ENCODE assay signal across 22 cellular contexts in the genomic region with DNA sequence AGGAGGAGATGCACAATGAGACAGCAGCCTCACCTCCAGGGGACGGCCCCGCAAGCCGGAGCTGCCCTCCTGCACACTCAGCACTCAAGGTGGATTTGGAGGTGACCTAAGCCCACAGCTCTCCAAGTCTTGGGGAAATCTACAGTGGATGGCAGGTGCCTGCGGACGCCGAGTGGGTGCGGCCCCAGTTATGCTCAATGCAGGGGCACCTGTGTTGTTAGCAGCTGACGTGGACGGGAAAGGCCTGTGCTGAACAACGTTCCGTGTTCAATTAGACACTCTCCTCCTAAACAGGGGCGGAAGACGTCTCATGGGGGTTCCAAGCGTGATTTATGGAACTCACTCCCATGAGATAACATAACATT. TPM values are rescaled to one million over a fixed set of nuclear protein-coding genes. Genes with fewer than 3 reads are reported as not detected.
DNase-seq lines count a peak whose midpoint lies in the region; ATAC-seq and TF ChIP-seq lines count a peak whose summit lies in the region.
"Had no signal": no experiment of that assay in that cellular context is flagged by ENCODE, and none has a peak within 500 bp of the region (broad histone marks: within the 10 kb centered on the region; RNA-seq: fewer than 3 reads in every experiment).

No MANE protein-coding gene starts in this region.

- H3K4me3 ChIP-seq in Peyer's patch (no peak overlapping the region), osteoblast (ENCODE audit: insufficient read depth, low read length) (no peak overlapping the region), body of pancreas (no peak overlapping the region), sigmoid colon (no peak overlapping the region)
- H3K4me3 ChIP-seq: uterus had no signal

- H3K27me3 ChIP-seq in Peyer's patch (no peaks in the 10 kb centered on the region), osteoblast (ENCODE audit: insufficient read depth, low read length) (no peaks in the 10 kb centered on the region), body of pancreas (no peaks in the 10 kb centered on the region), sigmoid colon (no peaks in the 10 kb centered on the region)
- H3K27me3 ChIP-seq: brain microvascular endothelial cell, uterus had no signal

- intact Hi-C loops in body of pancreas (cut with DNase I) (no loop called here), sigmoid colon (cut with DNase I) (loop anchor here (10.0 kb wide), 1 partner anchor 183 kb away; no protein-coding TSS in a partner anchor)

- TF ChIP-seq CTCF in Peyer's patch (IDR thresholded peaks at IDR 0.05) (no peak), osteoblast (IDR thresholded peaks at IDR 0.05; ENCODE audit: extremely low read depth, low read depth, low read length) (no peak), body of pancreas (IDR thresholded peaks at IDR 0.05) (no peak), sigmoid colon (IDR thresholded peaks at IDR 0.05) (no peak)

- TF ChIP-seq POLR2A in Peyer's patch (IDR thresholded peaks at IDR 0.05) = no peak
- TF ChIP-seq POLR2A in body of pancreas (IDR thresholded peaks at IDR 0.05) = no peak
- no peak for TF ChIP-seq POLR2A in sigmoid colon (IDR thresholded peaks at IDR 0.05)

- H3K4me3 Mint-ChIP-seq in activated naive CD4-positive, alpha-beta T cell treated with anti-CD3 and anti-CD28 coated beads, Interleukin-2, amount 50 U/mL, for 24 hours = no peak overlapping the region
- H3K4me3 Mint-ChIP-seq in T-helper 17 cell = no peak overlapping the region
- H3K4me3 Mint-ChIP-seq: stimulated activated memory B cell treated with anti-CD40 and anti-IgM and Interleukin-4, amounts not matched to agents 10 μg/mL and 1 μg/mL and 100 μg/mL, for 72 hours; T-helper 1 cell treated with Interleukin-12 subunit alpha and Interleukin-12 subunit beta and Interleukin-4 antibody, amounts not matched to agents 30 μg/mL and 1 μg/mL, for 36 hours had no signal

- DNase-seq in activated naive CD4-positive, alpha-beta T cell treated with Interleukin-2 at 50 U/mL for 16 hours = no peak
- DNase-seq in Peyer's patch = peak in 2 of 3 donors; percentile 23 to 36
- peak; percentile 74 for DNase-seq in osteoblast (ENCODE audit: insufficient read length, low spot score, missing footprints)
- DNase-seq in body of pancreas = no peak
- DNase-seq in sigmoid colon = no peak
- no peak for DNase-seq in T-helper 17 cell
- DNase-seq: brain microvascular endothelial cell; Kasumi-1; MV-4-11; NCI-H1436 treated with DMSO at 0.1 percent for 48 hours; NCI-H2107; NCI-H446; NCI-H774; stimulated activated CD4-positive, alpha-beta T cell treated with anti-CD3 and anti-CD28 coated beads, Interleukin-4, amount 100 ng/mL, for 4 hours had no signal

- no peaks in the 10 kb centered on the region for H3K36me3 Mint-ChIP-seq in activated naive CD4-positive, alpha-beta T cell treated with anti-CD3 and anti-CD28 coated beads, Interleukin-2, amount 50 U/mL, for 24 hours
- H3K36me3 Mint-ChIP-seq in T-helper 17 cell (ENCODE audit: low read depth) = peaks cover 2% of the 10 kb centered on the region
- H3K36me3 Mint-ChIP-seq: stimulated activated memory B cell treated with anti-CD40 and anti-IgM and Interleukin-4, amounts not matched to agents 10 μg/mL and 1 μg/mL and 100 μg/mL, for 72 hours had no signal

- no peak overlapping the region for H3K4me2 ChIP-seq in osteoblast (ENCODE audit: insufficient read depth, low read length)

- no peak for TF ChIP-seq EP300 in sigmoid colon (IDR thresholded peaks at IDR 0.05)

- peaks cover 0 to 5% (median 0%) of the 10 kb centered on the region in 4 donors for H3K4me1 ChIP-seq in Peyer's patch
- H3K4me1 ChIP-seq in osteoblast (ENCODE audit: insufficient read depth, low read length) = peaks cover 14% of the 10 kb centered on the region
- H3K4me1 ChIP-seq in body of pancreas = peaks cover 7% of the 10 kb centered on the region
- H3K4me1 ChIP-seq in sigmoid colon = peaks cover 0 to 9% (median 5%) of the 10 kb centered on the region in 4 donors

- H3K9me3 Mint-ChIP-seq in activated naive CD4-positive, alpha-beta T cell treated with anti-CD3 and anti-CD28 coated beads, Interleukin-2, amount 50 U/mL, for 24 hours = no peaks in the 10 kb centered on the region
- H3K9me3 Mint-ChIP-seq: activated T-helper 2 cell treated with anti-CD3 and anti-CD28 coated beads, Interferon-gamma antibody, Interleukin-2, Interleukin-4, amounts not matched to agents 10 μg/mL and 5 μg/mL and 100 μg/mL, durations not matched to agents 14 hours and 24 hours and 36 hours; stimulated activated memory B cell treated with anti-CD40 and anti-IgM and Interleukin-4, amounts not matched to agents 10 μg/mL and 1 μg/mL and 100 μg/mL, for 72 hours; T-helper 1 cell treated with Interleukin-12 subunit alpha and Interleukin-12 subunit beta and Interleukin-4 antibody, amounts not matched to agents 30 μg/mL and 1 μg/mL, for 36 hours had no signal

- H3K27ac Mint-ChIP-seq in activated naive CD4-positive, alpha-beta T cell treated with anti-CD3 and anti-CD28 coated beads, Interleukin-2, amount 50 U/mL, for 24 hours = peak overlapping the region; percentile 53
- no peak overlapping the region for H3K27ac Mint-ChIP-seq in T-helper 17 cell
- H3K27ac Mint-ChIP-seq: activated T-helper 2 cell treated with anti-CD3 and anti-CD28 coated beads, Interferon-gamma antibody, Interleukin-2, Interleukin-4, amounts not matched to agents 10 μg/mL and 5 μg/mL and 100 μg/mL, durations not matched to agents 14 hours and 24 hours and 36 hours; progenitor cell of endocrine pancreas; stimulated activated memory B cell treated with anti-CD40 and anti-IgM and Interleukin-4, amounts not matched to agents 10 μg/mL and 1 μg/mL and 100 μg/mL, for 72 hours; T-helper 1 cell treated with Interleukin-12 subunit alpha and Interleukin-12 subunit beta and Interleukin-4 antibody, amounts not matched to agents 30 μg/mL and 1 μg/mL, for 36 hours had no signal

- H3K36me3 ChIP-seq in Peyer's patch (no peaks in the 10 kb centered on the region), osteoblast (ENCODE audit: insufficient read depth, low read length) (no peaks in the 10 kb centered on the region), body of pancreas (replicated peaks in 1 of 2; ENCODE audit: insufficient read depth in 1 of 2, low read depth in 2 of 2) (no peaks in the 10 kb centered on the region), sigmoid colon (no peaks in the 10 kb centered on the region)
- H3K36me3 ChIP-seq: brain microvascular endothelial cell, uterus had no signal

- no peaks in the 10 kb centered on the region for H4K20me1 ChIP-seq in osteoblast (ENCODE audit: insufficient read depth, low read length)

- H3K4me1 Mint-ChIP-seq in activated naive CD4-positive, alpha-beta T cell treated with anti-CD3 and anti-CD28 coated beads, Interleukin-2, amount 50 U/mL, for 24 hours = peaks cover 6% of the 10 kb centered on the region
- peaks cover 6% of the 10 kb centered on the region for H3K4me1 Mint-ChIP-seq in T-helper 17 cell

- H3K9me3 ChIP-seq in Peyer's patch = no peaks in the 10 kb centered on the region
- no peaks in the 10 kb centered on the region for H3K9me3 ChIP-seq in osteoblast (ENCODE audit: low read depth, low read length)
- H3K9me3 ChIP-seq in body of pancreas = no peaks in the 10 kb centered on the region
- H3K9me3 ChIP-seq in sigmoid colon = no peaks in the 10 kb centered on the region
- H3K9me3 ChIP-seq in T-helper 17 cell (ENCODE audit: control insufficient read depth, low read length, poor library complexity, severe bottlenecking) = no peaks in the 10 kb centered on the region
- H3K9me3 ChIP-seq: uterus had no signal

- H2AFZ ChIP-seq in osteoblast (ENCODE audit: low read length) = no peak overlapping the region

- H3K27me3 Mint-ChIP-seq in activated naive CD4-positive, alpha-beta T cell treated with anti-CD3 and anti-CD28 coated beads, Interleukin-2, amount 50 U/mL, for 24 hours = no peaks in the 10 kb centered on the region
- no peaks in the 10 kb centered on the region for H3K27me3 Mint-ChIP-seq in T-helper 17 cell

- H3K79me2 ChIP-seq in osteoblast (ENCODE audit: insufficient read depth, low read length) = no peaks in the 10 kb centered on the region

- H3K27ac ChIP-seq in Peyer's patch = no peak overlapping the region
- no peak overlapping the region for H3K27ac ChIP-seq in osteoblast (ENCODE audit: low read depth, low read length)
- no peak overlapping the region for H3K27ac ChIP-seq in body of pancreas
- H3K27ac ChIP-seq in sigmoid colon = no peak overlapping the region
- H3K27ac ChIP-seq: brain microvascular endothelial cell, epithelial cell of prostate, uterus had no signal

- 76 to 92% methylated on average over 6 to 14 of the region's 14 CpGs for WGBS in body of pancreas, 2 donors
- WGBS in sigmoid colon, 2 donors = 93 to 94% methylated on average over 14 of the region's 14 CpGs

- ATAC-seq in esophagus mucosa (peak; percentile 6), body of pancreas (no peak), T-helper 17 cell (no peak)
- ATAC-seq: stimulated activated memory B cell treated with anti-CD40 and anti-IgM and Interleukin-4, amounts not matched to agents 10 μg/mL and 1 μg/mL and 100 μg/mL, for 72 hours had no signal

RNA-seq across cellular contexts. Expression of gene METRNL, which starts 22.0 kb away (rescaled TPM):
- 100 to 1,000 TPM in 3 of 4 donors, 10 to 100 TPM in 1; 73.4 to 170 (median 117) TPM for total RNA-seq in Peyer's patch
- 152 TPM for total RNA-seq in esophagus mucosa
- total RNA-seq in osteoblast = 137 and 140 TPM in 2 replicates
- total RNA-seq in body of pancreas = 10 to 100 TPM; 21.3 to 26.4 TPM
- total RNA-seq in sigmoid colon = 10 to 100 TPM; 26.8 to 53.6 (median 29.8) TPM
- 100 to 1,000 TPM in 1 of 3 donors, 10 to 100 TPM in 2; 93.1 to 116 (median 99.6) TPM for polyA plus RNA-seq in sigmoid colon
- 10 to 100 TPM; 24.0 to 26.2 TPM for total RNA-seq in T-helper 17 cell

Comparison
In these comparisons a context has a peak if more than half of its experiments do, and no peak if none do; other contexts are left out.
1. DNase-seq: peak in Peyer's patch (2 of 3) and osteoblast (single experiment); none in activated naive CD4-positive, alpha-beta T cell treated with Interleukin-2 at 50 U/mL for 16 hours (single experiment), body of pancreas (0 of 4), sigmoid colon (single experiment) and T-helper 17 cell (0 of 3).